10 cellular contexts compared by ENCODE assay signal in the genomic region with DNA sequence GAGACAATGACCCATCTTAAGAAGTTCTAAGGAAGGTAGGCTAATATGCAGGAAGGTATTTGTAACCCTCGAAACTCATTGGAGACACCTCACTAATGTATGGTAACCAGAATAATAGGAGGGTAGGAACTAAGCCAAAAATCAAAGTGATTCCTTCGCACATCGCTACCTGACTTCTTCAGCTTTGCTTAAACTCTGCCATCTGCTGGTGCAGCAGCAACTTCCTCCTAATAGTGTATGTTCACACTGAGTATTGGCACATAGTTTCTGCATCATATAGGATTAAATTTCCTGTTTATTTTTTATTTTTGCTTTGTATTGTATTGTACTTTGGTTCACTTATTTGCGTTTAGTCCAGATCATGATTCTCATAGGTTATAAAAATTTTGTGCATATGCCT.
DNase-seq lines count a peak whose midpoint lies in the region; ATAC-seq, FAIRE-seq and TF ChIP-seq lines count a peak whose summit lies in the region.
"Had no signal": no experiment of that assay in that cellular context is flagged by ENCODE, and none has a peak within 500 bp of the region (broad histone marks: within the 10 kb centered on the region; RNA-seq: fewer than 3 reads in every experiment).

No MANE protein-coding gene starts in this region.

- H3K4me3 Mint-ChIP-seq in naive thymus-derived CD4-positive, alpha-beta T cell = no peak overlapping the region
- H3K4me3 Mint-ChIP-seq: immature natural killer cell had no signal

- no peaks in the 10 kb centered on the region for H3K27me3 Mint-ChIP-seq in naive thymus-derived CD4-positive, alpha-beta T cell

- peaks cover 0 to 2% (median 0%) of the 10 kb centered on the region in 11 donors for H3K9me3 Mint-ChIP-seq in naive thymus-derived CD4-positive, alpha-beta T cell

- no peaks in the 10 kb centered on the region for H3K36me3 ChIP-seq in naive thymus-derived CD4-positive, alpha-beta T cell (ENCODE audit: control insufficient read depth in 2 of 3, insufficient read depth in 3 of 3, low read length in 3 of 3)
- H3K36me3 ChIP-seq in gastrocnemius medialis = no peaks in the 10 kb centered on the region
- H3K36me3 ChIP-seq: SJSA1 had no signal

- no peak overlapping the region for H3K27ac Mint-ChIP-seq in naive thymus-derived CD4-positive, alpha-beta T cell
- H3K27ac Mint-ChIP-seq: immature natural killer cell had no signal

- TF ChIP-seq POLR2A in H54 (IDR thresholded peaks at IDR 0.05; ENCODE audit: low read depth, low read length) (no peak), gastrocnemius medialis (IDR thresholded peaks at IDR 0.05) (no peak)

- H3K4me3 ChIP-seq in fibroblast of villous mesenchyme (ENCODE audit: low read depth, low read length) (no peak overlapping the region), gastrocnemius medialis (no peak overlapping the region)
- no peak overlapping the region for H3K4me3 ChIP-seq in naive thymus-derived CD4-positive, alpha-beta T cell (ENCODE audit: low read length)
- H3K4me3 ChIP-seq: SJSA1 had no signal

- DNase-seq in H54 (ENCODE audit: insufficient read length, low spot score) (no peak), NOMO-1 treated with DMSO at 0.1 percent for 48 hours (lab: John Stamatoyannopoulos, UW; ENCODE audit: unreplicated experiment) (peak; percentile 39), fibroblast of villous mesenchyme (ENCODE audit: low read depth) (no peak), gastrocnemius medialis (no peak), putamen (ENCODE audit: low spot score) (no peak)
- DNase-seq in naive thymus-derived CD4-positive, alpha-beta T cell = no peak
- no peak for DNase-seq in activated CD4-positive, alpha-beta T cell treated with anti-CD3 and anti-CD28 coated beads, Interleukin-2, amount 50 U/mL, for 1 hour
- DNase-seq: immature natural killer cell had no signal

- in situ Hi-C loops in gastrocnemius medialis (cut with MboI; ENCODE audit: low sequenced_read_pairs in 4 of 4) = no loop called here

- H3K27ac ChIP-seq in 22Rv1 = no peak overlapping the region
- H3K27ac ChIP-seq in naive thymus-derived CD4-positive, alpha-beta T cell (ENCODE audit: low read depth, low read length) = no peak overlapping the region
- no peak overlapping the region for H3K27ac ChIP-seq in gastrocnemius medialis
- H3K27ac ChIP-seq: SJSA1 had no signal

- CTCF ChIA-PET in naive thymus-derived CD4-positive, alpha-beta T cell (lab: Charles Lee) = no interaction called here

- TF ChIP-seq CTCF in 22Rv1 (IDR thresholded peaks at IDR 0.05) = peak; percentile 66
- TF ChIP-seq CTCF in fibroblast of villous mesenchyme (IDR thresholded peaks at IDR 0.05; ENCODE audit: insufficient read depth, low read depth, low read length) = peak; percentile 25
- no peak for TF ChIP-seq CTCF in gastrocnemius medialis (IDR thresholded peaks at IDR 0.05 in 4 of 5, conservative IDR thresholded peaks at IDR 0.05 in 1 of 5)

- no peaks in the 10 kb centered on the region for H3K9me3 ChIP-seq in naive thymus-derived CD4-positive, alpha-beta T cell (ENCODE audit: control insufficient read depth in 2 of 3, low read length in 3 of 3)
- H3K9me3 ChIP-seq in gastrocnemius medialis = no peaks in the 10 kb centered on the region
- H3K9me3 ChIP-seq: SJSA1 had no signal

- POLR2A ChIA-PET in naive thymus-derived CD4-positive, alpha-beta T cell (lab: Charles Lee) = no interaction called here

- no peaks in the 10 kb centered on the region for H3K27me3 ChIP-seq in naive thymus-derived CD4-positive, alpha-beta T cell (ENCODE audit: control insufficient read depth in 2 of 2, insufficient read depth in 2 of 2, low read length in 2 of 2)
- H3K27me3 ChIP-seq in gastrocnemius medialis = no peaks in the 10 kb centered on the region
- H3K27me3 ChIP-seq: SJSA1 had no signal

- ATAC-seq in naive thymus-derived CD4-positive, alpha-beta T cell = no peak
- ATAC-seq in gastrocnemius medialis = no peak

- H3K4me1 ChIP-seq in naive thymus-derived CD4-positive, alpha-beta T cell (ENCODE audit: control insufficient read depth in 2 of 2, insufficient read depth in 2 of 2, low read length in 2 of 2) = no peaks in the 10 kb centered on the region
- H3K4me1 ChIP-seq in gastrocnemius medialis = no peaks in the 10 kb centered on the region
- H3K4me1 ChIP-seq: SJSA1 had no signal

- no peaks in the 10 kb centered on the region for H3K36me3 Mint-ChIP-seq in naive thymus-derived CD4-positive, alpha-beta T cell
- H3K36me3 Mint-ChIP-seq: immature natural killer cell had no signal

- intact Hi-C loops in naive thymus-derived CD4-positive, alpha-beta T cell (cut with micrococcal nuclease) = no loop called here
- intact Hi-C loops in gastrocnemius medialis (cut with DNase I; ENCODE audit: low total_unique reads) = no loop called here

- H3K4me1 Mint-ChIP-seq in naive thymus-derived CD4-positive, alpha-beta T cell = no peaks in the 10 kb centered on the region
- H3K4me1 Mint-ChIP-seq: immature natural killer cell had no signal

- peak; percentile 76 for FAIRE-seq in H54 (lab: Jason Lieb, UNC)

Comparison
In these comparisons a context has a peak if more than half of its experiments do, and no peak if none do; other contexts are left out.
1. CTCF ChIP-seq: peak in 22Rv1 (single experiment) and fibroblast of villous mesenchyme (single experiment); none in gastrocnemius medialis (0 of 5).